25 cellular contexts compared by ENCODE assay signal in the genomic region with DNA sequence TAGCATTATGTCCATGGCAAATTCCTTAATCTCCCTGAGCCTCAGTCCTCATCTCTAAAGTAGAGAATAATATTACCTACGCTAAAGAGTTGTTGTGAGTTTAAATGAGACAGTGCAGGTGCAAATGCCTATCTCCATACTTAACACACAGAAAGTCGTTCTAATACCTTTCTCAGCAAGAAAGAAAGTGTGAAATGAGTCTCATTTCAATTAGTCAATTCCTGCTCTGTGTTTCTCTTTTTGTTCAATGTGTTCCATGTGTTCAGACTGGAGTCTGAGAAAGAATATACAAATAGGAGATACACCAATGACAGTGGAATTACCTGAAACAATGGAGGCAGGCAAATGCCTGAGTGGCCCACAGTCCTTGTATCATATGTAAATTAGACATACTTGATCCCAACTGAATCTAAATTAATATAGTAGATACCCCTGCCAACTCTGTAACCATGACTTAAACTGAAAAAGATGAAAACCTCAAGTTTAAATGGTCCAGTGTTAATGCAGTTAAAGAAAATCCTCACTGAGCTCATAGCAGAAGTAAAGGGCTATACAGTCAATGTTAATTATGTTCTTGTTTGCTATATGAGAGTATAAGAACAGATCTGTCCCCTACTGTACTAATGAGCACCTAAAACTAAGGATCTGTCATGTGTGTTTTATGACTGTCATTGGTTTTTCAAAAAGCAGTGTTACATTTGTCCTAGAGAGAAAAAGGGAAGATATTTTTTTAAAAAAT.
DNase-seq lines count a peak whose midpoint lies in the region; ATAC-seq, FAIRE-seq and TF ChIP-seq lines count a peak whose summit lies in the region.
"Had no signal": no experiment of that assay in that cellular context is flagged by ENCODE, and none has a peak within 500 bp of the region (broad histone marks: within the 10 kb centered on the region; RNA-seq: fewer than 3 reads in every experiment).

No MANE protein-coding gene starts in this region.

- H3K27me3 ChIP-seq in astrocyte (ENCODE audit: insufficient read depth, low read length): no peaks in the 10 kb centered on the region
- H3K27me3 ChIP-seq: BE2C had no signal

- FAIRE-seq in astrocyte (lab: Jason Lieb, UNC): peak; percentile 71
- FAIRE-seq: GM12891, H1 had no signal

- H3K36me3 ChIP-seq in astrocyte (ENCODE audit: insufficient read depth, low read length): no peaks in the 10 kb centered on the region
- H3K36me3 ChIP-seq: BE2C had no signal

- H3K27me3 Mint-ChIP-seq in activated CD4-positive, alpha-beta T cell treated with anti-CD3 and anti-CD28 coated beads for 36 hours: no peaks in the 10 kb centered on the region
- H3K27me3 Mint-ChIP-seq in astrocyte (ENCODE audit: low read depth, unreplicated experiment): no peaks in the 10 kb centered on the region

- no peaks in the 10 kb centered on the region for H3K4me1 ChIP-seq in astrocyte (ENCODE audit: insufficient read depth, low read length)
- H3K4me1 ChIP-seq: BE2C had no signal

- H3K4me3 ChIP-seq in astrocyte (ENCODE audit: insufficient read depth, low read depth, low read length): no peak overlapping the region
- H3K4me3 ChIP-seq: SK-N-MC had no signal

- no peaks in the 10 kb centered on the region for H4K20me1 ChIP-seq in astrocyte (ENCODE audit: insufficient read depth, low read length)

- intact Hi-C loops in activated CD4-positive, alpha-beta T cell treated with anti-CD3 and anti-CD28 coated beads for 36 hours (cut with DNase I, micrococcal nuclease): no loop called here

- CTCF ChIA-PET in activated CD4-positive, alpha-beta T cell treated with anti-CD3 and anti-CD28 coated beads for 36 hours (lab: Charles Lee): interaction anchor here (0.8 kb wide), 1 partner anchor 107 kb away, joined by 4 read pairs; no protein-coding TSS in a partner anchor

- H3K36me3 Mint-ChIP-seq in activated CD4-positive, alpha-beta T cell treated with anti-CD3 and anti-CD28 coated beads for 36 hours (ENCODE audit: low read depth): no peaks in the 10 kb centered on the region
- no peaks in the 10 kb centered on the region for H3K36me3 Mint-ChIP-seq in astrocyte (ENCODE audit: low read depth, unreplicated experiment)
- H3K36me3 Mint-ChIP-seq: CD14-positive monocyte had no signal

- no peak overlapping the region for H2AFZ ChIP-seq in astrocyte (ENCODE audit: low read depth, low read length)

- H3K4me1 Mint-ChIP-seq in activated CD4-positive, alpha-beta T cell treated with anti-CD3 and anti-CD28 coated beads for 36 hours: peaks cover 5% of the 10 kb centered on the region
- H3K4me1 Mint-ChIP-seq in astrocyte (ENCODE audit: low read depth, unreplicated experiment): no peaks in the 10 kb centered on the region
- H3K4me1 Mint-ChIP-seq: CD14-positive monocyte had no signal

- H3K4me2 ChIP-seq in astrocyte (ENCODE audit: low read length): no peak overlapping the region

- no peak overlapping the region for H3K9ac ChIP-seq in astrocyte (ENCODE audit: low read length)

- no peak overlapping the region for H3K27ac Mint-ChIP-seq in activated CD4-positive, alpha-beta T cell treated with anti-CD3 and anti-CD28 coated beads for 36 hours
- H3K27ac Mint-ChIP-seq in astrocyte (ENCODE audit: unreplicated experiment): no peak overlapping the region
- H3K27ac Mint-ChIP-seq: CD14-positive monocyte; T-helper 1 cell treated with Interleukin-12 subunit alpha and Interleukin-12 subunit beta and Interleukin-4 antibody, amounts not matched to agents 30 μg/mL and 1 μg/mL, for 36 hours had no signal

- no peak for DNase-seq in activated CD4-positive, alpha-beta T cell treated with anti-CD3 and anti-CD28 coated beads for 36 hours
- DNase-seq in activated CD4-positive, alpha-beta T cell treated with anti-CD3 and anti-CD28 coated beads for 48 hours: no peak
- DNase-seq in astrocyte (ENCODE audit: low read depth): no peak
- no peak for DNase-seq in NCI-H524 (lab: John Stamatoyannopoulos, UW)
- DNase-seq in DMS 273 treated with DMSO at 0.1 percent for 48 hours (lab: John Stamatoyannopoulos, UW): no peak
- DNase-seq: ACHN, BE2C, Calu3, NCI-H1048, NCI-H1417, NCI-H1694, NCI-H2029 treated with DMSO at 0.1 percent for 48 hours, NCI-H69, SHP77 treated with DMSO at 0.1 percent for 48 hours had no signal

- no peaks in the 10 kb centered on the region for H3K79me2 ChIP-seq in astrocyte (ENCODE audit: insufficient read depth, low read length)

- ATAC-seq in activated CD4-positive, alpha-beta T cell treated with anti-CD3 and anti-CD28 coated beads for 36 hours: peak; percentile 42
- ATAC-seq in GM21529 (IDR thresholded peaks at IDR 0.05; ENCODE audit: unreplicated experiment) (peak; percentile 53), HG02884 (IDR thresholded peaks at IDR 0.05; ENCODE audit: unreplicated experiment) (peak; percentile 56), GM21515 (IDR thresholded peaks at IDR 0.05; ENCODE audit: unreplicated experiment) (no peak)
- ATAC-seq: HCT116, Panc1 had no signal

- no peak overlapping the region for H3K27ac ChIP-seq in astrocyte (ENCODE audit: low read depth, low read length)
- H3K27ac ChIP-seq: 22Rv1, SK-N-MC had no signal

- H3K9me3 Mint-ChIP-seq in activated CD4-positive, alpha-beta T cell treated with anti-CD3 and anti-CD28 coated beads for 36 hours (ENCODE audit: low read depth): no peaks in the 10 kb centered on the region
- H3K9me3 Mint-ChIP-seq in astrocyte (ENCODE audit: unreplicated experiment): no peaks in the 10 kb centered on the region
- H3K9me3 Mint-ChIP-seq: T-helper 1 cell treated with Interleukin-12 subunit alpha and Interleukin-12 subunit beta and Interleukin-4 antibody, amounts not matched to agents 30 μg/mL and 1 μg/mL, for 36 hours had no signal

- TF ChIP-seq CTCF in astrocyte (IDR thresholded peaks at IDR 0.05; ENCODE audit: insufficient read depth, low read depth, low read length): no peak

- no peaks in the 10 kb centered on the region for H3K9me3 ChIP-seq in astrocyte (ENCODE audit: insufficient read depth, low read depth, low read length)
- H3K9me3 ChIP-seq: BE2C had no signal

- H3K4me3 Mint-ChIP-seq in activated CD4-positive, alpha-beta T cell treated with anti-CD3 and anti-CD28 coated beads for 36 hours: no peak overlapping the region
- no peak overlapping the region for H3K4me3 Mint-ChIP-seq in astrocyte (ENCODE audit: unreplicated experiment)
- H3K4me3 Mint-ChIP-seq: CD14-positive monocyte; T-helper 1 cell treated with Interleukin-12 subunit alpha and Interleukin-12 subunit beta and Interleukin-4 antibody, amounts not matched to agents 30 μg/mL and 1 μg/mL, for 36 hours had no signal

- POLR2A ChIA-PET in activated CD4-positive, alpha-beta T cell treated with anti-CD3 and anti-CD28 coated beads for 36 hours (lab: Charles Lee): no interaction called here
